Comparison of ENCODE assay signal across 10 cellular contexts in the genomic region with DNA sequence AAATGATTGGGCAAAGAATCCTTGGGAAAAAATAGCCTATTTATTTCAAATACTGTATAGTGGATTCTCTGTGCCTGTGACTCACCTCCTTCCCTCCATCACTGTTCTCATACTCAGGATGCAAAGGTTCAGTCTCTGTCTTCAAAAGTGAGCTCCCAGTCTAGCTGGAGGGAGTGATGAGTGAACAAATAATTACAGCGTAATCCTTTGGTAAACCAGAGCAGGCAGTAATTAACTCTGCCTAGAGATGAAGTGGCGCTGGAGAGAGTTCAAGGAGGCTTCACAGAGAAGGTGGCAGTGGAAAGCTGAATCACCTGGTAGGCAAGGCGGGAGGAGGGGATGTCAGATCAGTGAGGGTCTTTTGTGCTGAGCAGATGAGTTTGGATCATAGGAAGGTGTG. TPM values are rescaled to one million over a fixed set of nuclear protein-coding genes. Genes with fewer than 3 reads are reported as not detected.
DNase-seq lines count a peak whose midpoint lies in the region; ATAC-seq and TF ChIP-seq lines count a peak whose summit lies in the region.
"Had no signal": no experiment of that assay in that cellular context is flagged by ENCODE, and none has a peak within 500 bp of the region (broad histone marks: within the 10 kb centered on the region; RNA-seq: fewer than 3 reads in every experiment).

No MANE protein-coding gene starts in this region.

- H3K27ac ChIP-seq in ACC112 (ENCODE audit: low read depth, low read length) (peak overlapping the region; percentile 63), testis (no peak overlapping the region)

- no peak for TF ChIP-seq POLR2A in testis (IDR thresholded peaks at IDR 0.05)

- TF ChIP-seq CTCF in fibroblast of mammary gland (conservative IDR thresholded peaks at IDR 0.05; ENCODE audit: control insufficient read depth, insufficient read depth, low read depth, low read length) (no peak), testis (IDR thresholded peaks at IDR 0.05) (no peak)

- peak; percentile 46 for DNase-seq in ELR (ENCODE audit: low read depth)
- DNase-seq in NCI-H510A (lab: John Stamatoyannopoulos, UW): peak; percentile 42
- peak; percentile 34 for DNase-seq in fibroblast of mammary gland (ENCODE audit: low read depth)
- no peak for DNase-seq in cerebellum (ENCODE audit: low spot score)
- DNase-seq in testis: no peak
- no peak for DNase-seq in DMS153 treated with DMSO at 0.1 percent for 48 hours (lab: John Stamatoyannopoulos, UW; ENCODE audit: unreplicated experiment)
- DNase-seq: SHP77; stimulated activated CD4-positive, alpha-beta T cell treated with anti-CD3 and anti-CD28 coated beads, Interleukin-2, amount 100 ng/mL, for 48 hours had no signal

- no peak overlapping the region for H2AFZ ChIP-seq in ACC112 (ENCODE audit: low read length, unreplicated experiment)

- H3K9me3 ChIP-seq in testis: no peaks in the 10 kb centered on the region

- peaks cover 63% of the 10 kb centered on the region for H3K4me1 ChIP-seq in ACC112 (ENCODE audit: control insufficient read depth, insufficient read depth, low read length, unreplicated experiment)
- H3K4me1 ChIP-seq in testis: peaks cover 14% of the 10 kb centered on the region

- H3K27me3 ChIP-seq in ACC112 (ENCODE audit: insufficient read depth, low read length): no peaks in the 10 kb centered on the region
- H3K27me3 ChIP-seq in testis: no peaks in the 10 kb centered on the region

- no peak overlapping the region for H3K4me3 ChIP-seq in ACC112 (ENCODE audit: low read depth, low read length)
- H3K4me3 ChIP-seq in fibroblast of mammary gland (ENCODE audit: control insufficient read depth, low read depth, low read length): no peak overlapping the region
- no peak overlapping the region for H3K4me3 ChIP-seq in testis

- peaks cover 89% of the 10 kb centered on the region for H3K79me2 ChIP-seq in ACC112 (ENCODE audit: control insufficient read depth, insufficient read depth, low read length, unreplicated experiment)

- ATAC-seq in HG03108 (IDR thresholded peaks at IDR 0.05; ENCODE audit: unreplicated experiment): no peak

- WGBS in testis, 2 donors: 94 to 95% methylated on average over 3 of the region's 3 CpGs

- H3K36me3 ChIP-seq in ACC112 (ENCODE audit: insufficient read depth, low read length) (peaks cover 7% of the 10 kb centered on the region; the same call in 1 of the 2 replicates), testis (ENCODE audit: low read depth, missing control alignments) (no peaks in the 10 kb centered on the region)

- intact Hi-C loops in testis (cut with DNase I; ENCODE audit: low total_unique reads): no loop called here

RNA-seq across cellular contexts. Expression of gene DGUOK, which starts 6.5 kb away (rescaled TPM):
- total RNA-seq in cerebellum (39.7 TPM), testis (10 to 100 TPM; 91.0 to 93.9 TPM)
- 87.7 TPM for polyA plus RNA-seq in testis (ENCODE audit: insufficient read depth, low read depth, low replicate concordance)

RNA-seq across cellular contexts. Expression of gene ACTG2, which starts 40.4 kb away (rescaled TPM):
- total RNA-seq in cerebellum (1.1 TPM), testis (1 to 10 TPM; 1.3 to 2.7 TPM)
- 93.4 TPM for polyA plus RNA-seq in testis (ENCODE audit: insufficient read depth, low read depth, low replicate concordance)

RNA-seq across cellular contexts. Expression of gene TET3, which starts 51.5 kb away (rescaled TPM):
- total RNA-seq in cerebellum: 22.0 TPM
- total RNA-seq in testis: 10 to 100 TPM in 1 of 2 donors, 1 to 10 TPM in 1; 9.7 to 12.2 TPM
- polyA plus RNA-seq in testis (ENCODE audit: insufficient read depth, low read depth, low replicate concordance): 4.3 TPM

Comparison
In these comparisons a context has a peak if more than half of its experiments do, and no peak if none do; other contexts are left out.
1. DNase-seq: peak in ELR (single experiment), NCI-H510A (single experiment) and fibroblast of mammary gland (single experiment); none in cerebellum (single experiment), testis (single experiment) and DMS153 treated with DMSO at 0.1 percent for 48 hours (single experiment).